In the genomic region with DNA sequence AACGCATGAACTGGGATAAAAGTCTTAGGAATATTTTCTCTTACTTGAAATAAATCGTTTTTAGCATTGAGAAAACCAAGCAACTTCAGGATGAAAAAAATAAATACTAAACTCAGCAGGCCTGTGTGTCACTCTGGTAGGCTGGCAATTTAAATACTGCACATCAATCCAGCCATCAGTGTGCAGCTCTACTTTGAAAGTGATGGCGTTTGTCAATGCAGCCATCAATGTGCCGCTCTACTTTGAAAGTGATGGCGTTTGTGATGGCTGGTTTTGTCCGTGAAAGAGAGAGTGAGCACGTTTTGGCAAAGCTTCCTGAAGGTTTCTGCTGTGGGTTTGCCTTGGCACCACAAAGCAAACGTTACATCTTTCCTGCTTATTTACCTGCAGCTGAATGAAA, we compare ENCODE assay signal across 27 cellular contexts.
"Had no signal": no experiment of that assay in that cellular context is flagged by ENCODE, and none has a peak within 500 bp of the region (broad histone marks: within the 10 kb centered on the region; RNA-seq: fewer than 3 reads in every experiment).

No MANE protein-coding gene starts in this region.

- H3K4me1 ChIP-seq: stomach, suprapubic skin, testis, thyroid gland, tibial artery, tibial nerve, transverse colon, upper lobe of left lung, upper lobe of right lung, uterus, vagina had no signal

- DNase-seq: stimulated activated CD4-positive, alpha-beta T cell treated with anti-CD3 and anti-CD28 coated beads, Interleukin-2, amount 100 ng/mL, for 48 hours; stimulated activated CD4-positive, alpha-beta T cell treated with anti-CD3 and anti-CD28 coated beads, Interleukin-4, amount 100 ng/mL, for 1 hour; stimulated activated CD4-positive, alpha-beta T cell treated with anti-CD3 and anti-CD28 coated beads, Interleukin-4, amount 100 ng/mL, for 24 hours; stimulated activated CD4-positive, alpha-beta T cell treated with anti-CD3 and anti-CD28 coated beads, Interleukin-4, amount 100 ng/mL, for 4 hours; stimulated activated CD8-positive, alpha-beta memory T cell treated with anti-CD3 and anti-CD28 coated beads, Interleukin-4, amount 100 ng/mL, for 48 hours; stimulated activated naive B cell treated with anti-CD40 and anti-IgM and Interleukin-4, amounts not matched to agents 10 μg/mL and 1 μg/mL and 100 μg/mL, for 72 hours; stimulated activated naive CD4-positive, alpha-beta T cell; stimulated activated naive CD4-positive, alpha-beta T cell treated with Interleukin-2 at 50 U/mL for 16 hours; stimulated activated naive CD8-positive, alpha-beta T cell treated with anti-CD3 and anti-CD28 coated beads, Interleukin-15, amount 100 ng/mL, for 72 hours; stimulated activated naive CD8-positive, alpha-beta T cell treated with anti-CD3 and anti-CD28 coated beads, Interleukin-15, Interleukin-2, amounts not matched to agents 100 U/mL and 50 U/mL, for 24 hours; stomach; testis; thyroid gland; tibial artery; transverse colon; trophoblast cell; upper lobe of left lung; upper lobe of right lung; uterus had no signal

- H3K27ac ChIP-seq: stomach, suprapubic skin, testis, thoracic aorta, thyroid gland, tibial artery, tibial nerve, transverse colon, upper lobe of left lung, upper lobe of right lung, uterus, vagina had no signal

- H3K9me3 Mint-ChIP-seq: stimulated activated memory B cell treated with anti-CD40 and anti-IgM and Interleukin-4, amounts not matched to agents 10 μg/mL and 1 μg/mL and 100 μg/mL, for 72 hours; type B pancreatic cell had no signal

- H3K27me3 Mint-ChIP-seq: stimulated activated naive B cell treated with anti-CD40 and anti-IgM and Interleukin-4, amounts not matched to agents 10 μg/mL and 1 μg/mL and 100 μg/mL, for 72 hours; stimulated activated naive CD8-positive, alpha-beta T cell treated with anti-CD3 and anti-CD28 coated beads, Interleukin-15, amount 100 ng/mL, for 72 hours; stimulated activated naive CD8-positive, alpha-beta T cell treated with anti-CD3 and anti-CD28 coated beads, Interleukin-15, Interleukin-2, amounts not matched to agents 100 ng/mL and 50 ng/mL, for 24 hours; type B pancreatic cell had no signal

- H3K36me3 ChIP-seq: stomach, suprapubic skin, thoracic aorta, thyroid gland, tibial artery, tibial nerve, transverse colon, upper lobe of left lung, upper lobe of right lung, uterus, vagina had no signal

- H3K4me1 Mint-ChIP-seq: stimulated activated effector memory CD8-positive, alpha-beta T cell treated with anti-CD3 and anti-CD28 coated beads, Interleukin-12 subunit alpha, Interleukin-12 subunit beta, amount 100 ng/mL, for 72 hours; stimulated activated memory B cell treated with anti-CD40 and anti-IgM and Interleukin-4, amounts not matched to agents 10 μg/mL and 1 μg/mL and 100 μg/mL, for 72 hours; stimulated activated naive B cell treated with anti-CD40 and anti-IgM and Interleukin-4, amounts not matched to agents 10 μg/mL and 1 μg/mL and 100 μg/mL, for 72 hours; stimulated activated naive CD8-positive, alpha-beta T cell treated with anti-CD3 and anti-CD28 coated beads, Interleukin-15, amount 100 ng/mL, for 72 hours had no signal

- H3K4me3 Mint-ChIP-seq: stimulated activated effector memory CD8-positive, alpha-beta T cell treated with anti-CD3 and anti-CD28 coated beads, Interleukin-12 subunit alpha, Interleukin-12 subunit beta, amount 100 ng/mL, for 72 hours; stimulated activated memory B cell treated with anti-CD40 and anti-IgM and Interleukin-4, amounts not matched to agents 10 μg/mL and 1 μg/mL and 100 μg/mL, for 72 hours; stimulated activated naive B cell treated with anti-CD40 and anti-IgM and Interleukin-4, amounts not matched to agents 10 μg/mL and 1 μg/mL and 100 μg/mL, for 72 hours; stimulated activated naive CD8-positive, alpha-beta T cell treated with anti-CD3 and anti-CD28 coated beads, Interleukin-15, amount 100 ng/mL, for 72 hours; stimulated activated naive CD8-positive, alpha-beta T cell treated with anti-CD3 and anti-CD28 coated beads, Interleukin-15, Interleukin-2, amounts not matched to agents 100 ng/mL and 50 ng/mL, for 24 hours; type B pancreatic cell had no signal

- H3K27ac Mint-ChIP-seq: stimulated activated effector memory CD8-positive, alpha-beta T cell treated with anti-CD3 and anti-CD28 coated beads, Interleukin-12 subunit alpha, Interleukin-12 subunit beta, amount 100 ng/mL, for 72 hours; stimulated activated memory B cell treated with anti-CD40 and anti-IgM and Interleukin-4, amounts not matched to agents 10 μg/mL and 1 μg/mL and 100 μg/mL, for 72 hours; stimulated activated naive B cell treated with anti-CD40 and anti-IgM and Interleukin-4, amounts not matched to agents 10 μg/mL and 1 μg/mL and 100 μg/mL, for 72 hours; stimulated activated naive CD8-positive, alpha-beta T cell treated with anti-CD3 and anti-CD28 coated beads, Interleukin-15, amount 100 ng/mL, for 72 hours; stimulated activated naive CD8-positive, alpha-beta T cell treated with anti-CD3 and anti-CD28 coated beads, Interleukin-15, Interleukin-2, amounts not matched to agents 100 ng/mL and 50 ng/mL, for 24 hours; type B pancreatic cell had no signal

- H3K4me3 ChIP-seq: stomach, suprapubic skin, testis, thoracic aorta, thyroid gland, tibial artery, tibial nerve, transverse colon, upper lobe of left lung, upper lobe of right lung, uterus, vagina had no signal

- H3K27me3 ChIP-seq: stomach, suprapubic skin, testis, thyroid gland, tibial artery, tibial nerve, transverse colon, upper lobe of left lung, upper lobe of right lung, uterus, vagina had no signal

- H3K36me3 Mint-ChIP-seq: stimulated activated effector memory CD8-positive, alpha-beta T cell treated with anti-CD3 and anti-CD28 coated beads, Interleukin-12 subunit alpha, Interleukin-12 subunit beta, amount 100 ng/mL, for 72 hours; stimulated activated memory B cell treated with anti-CD40 and anti-IgM and Interleukin-4, amounts not matched to agents 10 μg/mL and 1 μg/mL and 100 μg/mL, for 72 hours; stimulated activated naive B cell treated with anti-CD40 and anti-IgM and Interleukin-4, amounts not matched to agents 10 μg/mL and 1 μg/mL and 100 μg/mL, for 72 hours; type B pancreatic cell had no signal

- ATAC-seq: stimulated activated effector memory CD8-positive, alpha-beta T cell treated with anti-CD3 and anti-CD28 coated beads, Interleukin-12 subunit alpha, Interleukin-12 subunit beta, amount 100 ng/mL, for 72 hours; stimulated activated memory B cell treated with anti-CD40 and anti-IgM and Interleukin-4, amounts not matched to agents 10 μg/mL and 1 μg/mL and 100 μg/mL, for 72 hours; stimulated activated naive B cell treated with anti-CD40 and anti-IgM and Interleukin-4, amounts not matched to agents 10 μg/mL and 1 μg/mL and 100 μg/mL, for 72 hours; stimulated activated naive CD8-positive, alpha-beta T cell treated with anti-CD3 and anti-CD28 coated beads, Interleukin-15, amount 100 ng/mL, for 72 hours; stimulated activated naive CD8-positive, alpha-beta T cell treated with anti-CD3 and anti-CD28 coated beads, Interleukin-15, Interleukin-2, amounts not matched to agents 100 U/mL and 50 U/mL, for 24 hours; upper lobe of right lung had no signal

- H3K9me3 ChIP-seq: testis, thoracic aorta, thyroid gland, transverse colon, upper lobe of left lung, upper lobe of right lung, uterus, vagina had no signal
